8 cellular contexts compared by ENCODE assay signal in genomic region chr14:65333926-65334687, GRCh38.
DNase-seq lines count a peak whose midpoint lies in the region; ATAC-seq and TF ChIP-seq lines count a peak whose summit lies in the region.

No MANE protein-coding gene starts in this region.

- peak overlapping the region; percentile 42 for H3K27ac Mint-ChIP-seq in stimulated activated naive CD8-positive, alpha-beta T cell treated with anti-CD3 and anti-CD28 coated beads, Interleukin-15, Interleukin-2, amounts not matched to agents 100 ng/mL and 50 ng/mL, for 24 hours
- H3K27ac Mint-ChIP-seq in mesothelial cell of epicardium, result peak overlapping the region; percentile 69
- no peak overlapping the region for H3K27ac Mint-ChIP-seq in activated CD4-positive, alpha-beta memory T cell treated with anti-CD3 and anti-CD28 coated beads, Interleukin-2, amount 10 ng/mL, durations not matched to agents 7 days and 5 days

- 79 to 92% methylated on average over 8 of the region's 8 CpGs for WGBS in body of pancreas, 2 donors

- H3K27ac ChIP-seq in body of pancreas, result no peak overlapping the region

- DNase-seq in stimulated activated naive CD8-positive, alpha-beta T cell treated with anti-CD3 and anti-CD28 coated beads, Interleukin-15, Interleukin-2, amounts not matched to agents 100 U/mL and 50 U/mL, for 24 hours, result no peak
- DNase-seq in body of pancreas (peak in 1 of 4 donors; percentile 20), mesothelial cell of epicardium (ENCODE audit: low spot score in 2 of 2, unreplicated experiment in 2 of 2) (peak in 1 of 2 experiments; percentile 61), kidney glomerular epithelial cell (lab: John Stamatoyannopoulos, UW) (no peak)
- no peak for DNase-seq in activated CD4-positive, alpha-beta memory T cell treated with anti-CD3 and anti-CD28 coated beads, Interleukin-2, amount 10 ng/mL, durations not matched to agents 7 days and 5 days

- peaks cover 13% of the 10 kb centered on the region for H3K4me1 ChIP-seq in body of pancreas

- CTCF ChIA-PET in activated CD4-positive, alpha-beta memory T cell treated with anti-CD3 and anti-CD28 coated beads, Interleukin-2, amount 10 ng/mL, durations not matched to agents 7 days and 5 days (lab: Charles Lee), result interaction anchor here (1.3 to 1.9 kb wide), 2 partner anchors 26 to 78 kb away, joined by 3 to 6 read pairs; partner anchors contain the start of gene FUT8

- POLR2A ChIA-PET in activated CD4-positive, alpha-beta memory T cell treated with anti-CD3 and anti-CD28 coated beads, Interleukin-2, amount 10 ng/mL, durations not matched to agents 7 days and 5 days (lab: Charles Lee), result interaction anchor here (1.1 kb wide), 1 partner anchor 233 kb away, joined by 3 read pairs; no protein-coding TSS in a partner anchor

- H3K36me3 Mint-ChIP-seq in stimulated activated naive CD8-positive, alpha-beta T cell treated with anti-CD3 and anti-CD28 coated beads, Interleukin-15, Interleukin-2, amounts not matched to agents 100 ng/mL and 50 ng/mL, for 24 hours (ENCODE audit: low read depth), result peaks cover 14% of the 10 kb centered on the region
- H3K36me3 Mint-ChIP-seq in mesothelial cell of epicardium, result no peaks in the 10 kb centered on the region
- H3K36me3 Mint-ChIP-seq in activated CD4-positive, alpha-beta memory T cell treated with anti-CD3 and anti-CD28 coated beads, Interleukin-2, amount 10 ng/mL, durations not matched to agents 7 days and 5 days (ENCODE audit: low read depth), result peaks cover 7% of the 10 kb centered on the region

- TF ChIP-seq CTCF in body of pancreas (IDR thresholded peaks at IDR 0.05) (no peak), mesothelial cell of epicardium (IDR thresholded peaks at IDR 0.05; ENCODE audit: unreplicated experiment) (no peak)

- H3K27me3 Mint-ChIP-seq in stimulated activated naive CD8-positive, alpha-beta T cell treated with anti-CD3 and anti-CD28 coated beads, Interleukin-15, Interleukin-2, amounts not matched to agents 100 ng/mL and 50 ng/mL, for 24 hours, result no peaks in the 10 kb centered on the region
- no peaks in the 10 kb centered on the region for H3K27me3 Mint-ChIP-seq in mesothelial cell of epicardium (ENCODE audit: low read depth)
- no peaks in the 10 kb centered on the region for H3K27me3 Mint-ChIP-seq in activated CD4-positive, alpha-beta memory T cell treated with anti-CD3 and anti-CD28 coated beads, Interleukin-2, amount 10 ng/mL, durations not matched to agents 7 days and 5 days

- no peak for TF ChIP-seq POLR2A in body of pancreas (IDR thresholded peaks at IDR 0.05)

- H3K4me3 ChIP-seq in body of pancreas, result no peak overlapping the region

- H3K36me3 ChIP-seq in body of pancreas (replicated peaks in 1 of 2; ENCODE audit: insufficient read depth in 1 of 2, low read depth in 2 of 2), result no peaks in the 10 kb centered on the region

- H3K27me3 ChIP-seq in body of pancreas, result no peaks in the 10 kb centered on the region

- H3K9me3 ChIP-seq in body of pancreas, result no peaks in the 10 kb centered on the region

- no peak for ATAC-seq in stimulated activated naive CD8-positive, alpha-beta T cell treated with anti-CD3 and anti-CD28 coated beads, Interleukin-15, Interleukin-2, amounts not matched to agents 100 U/mL and 50 U/mL, for 24 hours
- ATAC-seq in body of pancreas (peak; percentile 18), HG03095 (IDR thresholded peaks at IDR 0.05; ENCODE audit: unreplicated experiment) (no peak), GM19455 (IDR thresholded peaks at IDR 0.05; ENCODE audit: unreplicated experiment) (no peak)

- no peak overlapping the region for H3K4me3 Mint-ChIP-seq in stimulated activated naive CD8-positive, alpha-beta T cell treated with anti-CD3 and anti-CD28 coated beads, Interleukin-15, Interleukin-2, amounts not matched to agents 100 ng/mL and 50 ng/mL, for 24 hours
- no peak overlapping the region for H3K4me3 Mint-ChIP-seq in mesothelial cell of epicardium
- H3K4me3 Mint-ChIP-seq in activated CD4-positive, alpha-beta memory T cell treated with anti-CD3 and anti-CD28 coated beads, Interleukin-2, amount 10 ng/mL, durations not matched to agents 7 days and 5 days, result no peak overlapping the region

- intact Hi-C loops in body of pancreas (cut with DNase I), result no loop called here

- no peaks in the 10 kb centered on the region for H3K9me3 Mint-ChIP-seq in stimulated activated naive CD8-positive, alpha-beta T cell treated with anti-CD3 and anti-CD28 coated beads, Interleukin-15, Interleukin-2, amounts not matched to agents 100 ng/mL and 50 ng/mL, for 24 hours
- H3K9me3 Mint-ChIP-seq in mesothelial cell of epicardium, result no peaks in the 10 kb centered on the region
- no peaks in the 10 kb centered on the region for H3K9me3 Mint-ChIP-seq in activated CD4-positive, alpha-beta memory T cell treated with anti-CD3 and anti-CD28 coated beads, Interleukin-2, amount 10 ng/mL, durations not matched to agents 7 days and 5 days

- H3K4me1 Mint-ChIP-seq in stimulated activated naive CD8-positive, alpha-beta T cell treated with anti-CD3 and anti-CD28 coated beads, Interleukin-15, Interleukin-2, amounts not matched to agents 100 ng/mL and 50 ng/mL, for 24 hours (ENCODE audit: low read depth), result peaks cover 66% of the 10 kb centered on the region
- peaks cover 38% of the 10 kb centered on the region for H3K4me1 Mint-ChIP-seq in mesothelial cell of epicardium
- peaks cover 52% of the 10 kb centered on the region for H3K4me1 Mint-ChIP-seq in activated CD4-positive, alpha-beta memory T cell treated with anti-CD3 and anti-CD28 coated beads, Interleukin-2, amount 10 ng/mL, durations not matched to agents 7 days and 5 days
